Comparison of ENCODE assay signal across 1 cellular context in the genomic region with DNA sequence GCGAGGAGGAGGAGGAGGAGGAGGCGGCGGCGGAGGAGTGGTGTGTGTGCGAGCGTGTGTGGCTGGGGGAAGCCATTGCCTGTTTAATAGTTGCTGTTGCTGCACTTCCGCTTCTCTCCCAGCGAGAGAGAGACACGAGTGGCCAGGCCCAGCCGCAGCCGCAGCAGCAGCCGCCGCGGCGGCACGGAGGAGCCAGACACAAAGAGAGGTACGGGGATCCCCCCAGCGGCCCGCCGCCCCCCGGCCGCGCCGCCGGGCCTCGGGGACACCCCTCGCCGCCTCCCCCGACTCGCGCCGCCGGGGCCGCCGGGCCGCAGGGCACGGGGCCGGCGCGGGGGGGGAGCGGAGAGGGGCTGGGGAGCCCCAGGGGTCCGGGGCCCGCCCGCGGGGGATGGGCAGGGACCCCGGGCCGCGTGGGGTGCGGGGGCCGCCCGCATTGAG.
TF ChIP-seq lines count a peak whose summit lies in the region.

A gene (plus strand): TSS at position 75 of the 441 bp plus-strand sequence. CDS start 1,315 bp downstream, outside the sequence.

TF ChIP-seq in K562, 482 proteins besides CTCF, POLR2A, EP300 and RAD21 (continued from another document):
- TF ChIP-seq, protein P1, sequence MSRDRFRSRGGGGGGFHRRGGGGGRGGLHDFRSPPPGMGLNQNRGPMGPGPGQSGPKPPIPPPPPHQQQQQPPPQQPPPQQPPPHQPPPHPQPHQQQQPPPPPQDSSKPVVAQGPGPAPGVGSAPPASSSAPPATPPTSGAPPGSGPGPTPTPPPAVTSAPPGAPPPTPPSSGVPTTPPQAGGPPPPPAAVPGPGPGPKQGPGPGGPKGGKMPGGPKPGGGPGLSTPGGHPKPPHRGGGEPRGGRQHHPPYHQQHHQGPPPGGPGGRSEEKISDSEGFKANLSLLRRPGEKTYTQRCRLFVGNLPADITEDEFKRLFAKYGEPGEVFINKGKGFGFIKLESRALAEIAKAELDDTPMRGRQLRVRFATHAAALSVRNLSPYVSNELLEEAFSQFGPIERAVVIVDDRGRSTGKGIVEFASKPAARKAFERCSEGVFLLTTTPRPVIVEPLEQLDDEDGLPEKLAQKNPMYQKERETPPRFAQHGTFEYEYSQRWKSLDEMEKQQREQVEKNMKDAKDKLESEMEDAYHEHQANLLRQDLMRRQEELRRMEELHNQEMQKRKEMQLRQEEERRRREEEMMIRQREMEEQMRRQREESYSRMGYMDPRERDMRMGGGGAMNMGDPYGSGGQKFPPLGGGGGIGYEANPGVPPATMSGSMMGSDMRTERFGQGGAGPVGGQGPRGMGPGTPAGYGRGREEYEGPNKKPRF (IDR thresholded peaks at IDR 0.05; ENCODE audit: low read depth, low read length): no peak
- no peak for TF ChIP-seq TSC22D4 (tag; IDR thresholded peaks at IDR 0.05)
- TF ChIP-seq ZNF239 (CRISPR knock-in tag; IDR thresholded peaks at IDR 0.05): no peak
- TF ChIP-seq, protein P2, sequence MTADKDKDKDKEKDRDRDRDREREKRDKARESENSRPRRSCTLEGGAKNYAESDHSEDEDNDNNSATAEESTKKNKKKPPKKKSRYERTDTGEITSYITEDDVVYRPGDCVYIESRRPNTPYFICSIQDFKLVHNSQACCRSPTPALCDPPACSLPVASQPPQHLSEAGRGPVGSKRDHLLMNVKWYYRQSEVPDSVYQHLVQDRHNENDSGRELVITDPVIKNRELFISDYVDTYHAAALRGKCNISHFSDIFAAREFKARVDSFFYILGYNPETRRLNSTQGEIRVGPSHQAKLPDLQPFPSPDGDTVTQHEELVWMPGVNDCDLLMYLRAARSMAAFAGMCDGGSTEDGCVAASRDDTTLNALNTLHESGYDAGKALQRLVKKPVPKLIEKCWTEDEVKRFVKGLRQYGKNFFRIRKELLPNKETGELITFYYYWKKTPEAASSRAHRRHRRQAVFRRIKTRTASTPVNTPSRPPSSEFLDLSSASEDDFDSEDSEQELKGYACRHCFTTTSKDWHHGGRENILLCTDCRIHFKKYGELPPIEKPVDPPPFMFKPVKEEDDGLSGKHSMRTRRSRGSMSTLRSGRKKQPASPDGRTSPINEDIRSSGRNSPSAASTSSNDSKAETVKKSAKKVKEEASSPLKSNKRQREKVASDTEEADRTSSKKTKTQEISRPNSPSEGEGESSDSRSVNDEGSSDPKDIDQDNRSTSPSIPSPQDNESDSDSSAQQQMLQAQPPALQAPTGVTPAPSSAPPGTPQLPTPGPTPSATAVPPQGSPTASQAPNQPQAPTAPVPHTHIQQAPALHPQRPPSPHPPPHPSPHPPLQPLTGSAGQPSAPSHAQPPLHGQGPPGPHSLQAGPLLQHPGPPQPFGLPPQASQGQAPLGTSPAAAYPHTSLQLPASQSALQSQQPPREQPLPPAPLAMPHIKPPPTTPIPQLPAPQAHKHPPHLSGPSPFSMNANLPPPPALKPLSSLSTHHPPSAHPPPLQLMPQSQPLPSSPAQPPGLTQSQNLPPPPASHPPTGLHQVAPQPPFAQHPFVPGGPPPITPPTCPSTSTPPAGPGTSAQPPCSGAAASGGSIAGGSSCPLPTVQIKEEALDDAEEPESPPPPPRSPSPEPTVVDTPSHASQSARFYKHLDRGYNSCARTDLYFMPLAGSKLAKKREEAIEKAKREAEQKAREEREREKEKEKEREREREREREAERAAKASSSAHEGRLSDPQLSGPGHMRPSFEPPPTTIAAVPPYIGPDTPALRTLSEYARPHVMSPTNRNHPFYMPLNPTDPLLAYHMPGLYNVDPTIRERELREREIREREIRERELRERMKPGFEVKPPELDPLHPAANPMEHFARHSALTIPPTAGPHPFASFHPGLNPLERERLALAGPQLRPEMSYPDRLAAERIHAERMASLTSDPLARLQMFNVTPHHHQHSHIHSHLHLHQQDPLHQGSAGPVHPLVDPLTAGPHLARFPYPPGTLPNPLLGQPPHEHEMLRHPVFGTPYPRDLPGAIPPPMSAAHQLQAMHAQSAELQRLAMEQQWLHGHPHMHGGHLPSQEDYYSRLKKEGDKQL (CRISPR knock-in tag; IDR thresholded peaks at IDR 0.05; ENCODE audit: borderline replicate concordance): no peak
- TF ChIP-seq POLR2B (IDR thresholded peaks at IDR 0.05; ENCODE audit: low read depth, partially characterized antibody): peak; percentile 46
- TF ChIP-seq, protein P3, sequence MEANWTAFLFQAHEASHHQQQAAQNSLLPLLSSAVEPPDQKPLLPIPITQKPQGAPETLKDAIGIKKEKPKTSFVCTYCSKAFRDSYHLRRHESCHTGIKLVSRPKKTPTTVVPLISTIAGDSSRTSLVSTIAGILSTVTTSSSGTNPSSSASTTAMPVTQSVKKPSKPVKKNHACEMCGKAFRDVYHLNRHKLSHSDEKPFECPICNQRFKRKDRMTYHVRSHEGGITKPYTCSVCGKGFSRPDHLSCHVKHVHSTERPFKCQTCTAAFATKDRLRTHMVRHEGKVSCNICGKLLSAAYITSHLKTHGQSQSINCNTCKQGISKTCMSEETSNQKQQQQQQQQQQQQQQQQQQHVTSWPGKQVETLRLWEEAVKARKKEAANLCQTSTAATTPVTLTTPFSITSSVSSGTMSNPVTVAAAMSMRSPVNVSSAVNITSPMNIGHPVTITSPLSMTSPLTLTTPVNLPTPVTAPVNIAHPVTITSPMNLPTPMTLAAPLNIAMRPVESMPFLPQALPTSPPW (CRISPR knock-in tag; IDR thresholded peaks at IDR 0.05): peak; percentile 89
- TF ChIP-seq GATAD2B (IDR thresholded peaks at IDR 0.05; ENCODE audit: borderline replicate concordance): peak; percentile 11; the same call in 1 of the 2 replicates
- TF ChIP-seq HMGN3 (IDR thresholded peaks at IDR 0.05; ENCODE audit: borderline replicate concordance, extremely low read depth, insufficient read length, low read depth, low read length): peak; percentile 52
- TF ChIP-seq KDM5B (IDR thresholded peaks at IDR 0.05; ENCODE audit: insufficient replicate concordance, low read depth, low read length): peak; percentile 79
- no peak for TF ChIP-seq RFX5 (IDR thresholded peaks at IDR 0.05; ENCODE audit: low read depth, low read length)
- TF ChIP-seq, protein P4, sequence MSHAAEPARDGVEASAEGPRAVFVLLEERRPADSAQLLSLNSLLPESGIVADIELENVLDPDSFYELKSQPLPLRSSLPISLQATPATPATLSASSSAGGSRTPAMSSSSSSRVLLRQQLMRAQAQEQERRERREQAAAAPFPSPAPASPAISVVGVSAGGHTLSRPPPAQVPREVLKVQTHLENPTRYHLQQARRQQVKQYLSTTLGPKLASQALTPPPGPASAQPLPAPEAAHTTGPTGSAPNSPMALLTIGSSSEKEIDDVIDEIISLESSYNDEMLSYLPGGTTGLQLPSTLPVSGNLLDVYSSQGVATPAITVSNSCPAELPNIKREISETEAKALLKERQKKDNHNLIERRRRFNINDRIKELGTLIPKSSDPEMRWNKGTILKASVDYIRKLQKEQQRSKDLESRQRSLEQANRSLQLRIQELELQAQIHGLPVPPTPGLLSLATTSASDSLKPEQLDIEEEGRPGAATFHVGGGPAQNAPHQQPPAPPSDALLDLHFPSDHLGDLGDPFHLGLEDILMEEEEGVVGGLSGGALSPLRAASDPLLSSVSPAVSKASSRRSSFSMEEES (CRISPR knock-in tag; IDR thresholded peaks at IDR 0.05): no peak
- peak; percentile 72 for TF ChIP-seq TBP (optimal IDR thresholded peaks at IDR 0.05; ENCODE audit: low read depth, low read length)
- TF ChIP-seq POLR2H (tag; IDR thresholded peaks at IDR 0.05; ENCODE audit: low read depth): peak; percentile 46; the same call in 1 of the 2 replicates
- TF ChIP-seq, protein P5, sequence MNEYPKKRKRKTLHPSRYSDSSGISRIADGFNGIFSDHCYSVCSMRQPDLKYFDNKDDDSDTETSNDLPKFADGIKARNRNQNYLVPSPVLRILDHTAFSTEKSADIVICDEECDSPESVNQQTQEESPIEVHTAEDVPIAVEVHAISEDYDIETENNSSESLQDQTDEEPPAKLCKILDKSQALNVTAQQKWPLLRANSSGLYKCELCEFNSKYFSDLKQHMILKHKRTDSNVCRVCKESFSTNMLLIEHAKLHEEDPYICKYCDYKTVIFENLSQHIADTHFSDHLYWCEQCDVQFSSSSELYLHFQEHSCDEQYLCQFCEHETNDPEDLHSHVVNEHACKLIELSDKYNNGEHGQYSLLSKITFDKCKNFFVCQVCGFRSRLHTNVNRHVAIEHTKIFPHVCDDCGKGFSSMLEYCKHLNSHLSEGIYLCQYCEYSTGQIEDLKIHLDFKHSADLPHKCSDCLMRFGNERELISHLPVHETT (CRISPR knock-in tag; conservative IDR thresholded peaks at IDR 0.05 in 1 of 2, IDR thresholded peaks at IDR 0.05 in 1 of 2): 0 out of 4 replicates have a peak, but pooled peaks of 1 of the 2 experiments have one; percentile 48
- TF ChIP-seq ZNF124 (CRISPR knock-in tag; IDR thresholded peaks at IDR 0.05): no peak
- TF ChIP-seq SPI1 (IDR thresholded peaks at IDR 0.05; ENCODE audit: borderline replicate concordance, low read depth, low read length): peak; percentile 96
- TF ChIP-seq GABPA (tag; conservative IDR thresholded peaks at IDR 0.05; ENCODE audit: low read depth): peak; percentile 75
- TF ChIP-seq ZNF146 (CRISPR knock-in tag; IDR thresholded peaks at IDR 0.05; ENCODE audit: unreplicated experiment): no peak
- peak; percentile 49 for TF ChIP-seq HNRNPK (IDR thresholded peaks at IDR 0.05; ENCODE audit: low read depth, low read length, poor library complexity, severe bottlenecking)
- TF ChIP-seq NFRKB (IDR thresholded peaks at IDR 0.05; ENCODE audit: low read depth): no peak; the same call in 1 of the 2 replicates
- TF ChIP-seq YBX1 (IDR thresholded peaks at IDR 0.05): no peak
- TF ChIP-seq TAF1 (IDR thresholded peaks at IDR 0.05; ENCODE audit: control insufficient read depth, extremely low read depth, insufficient read depth, low read length, severe bottlenecking): peak; percentile 76
- peak; percentile 43; the same call in 1 of the 2 replicates for TF ChIP-seq PML (IDR thresholded peaks at IDR 0.05; ENCODE audit: low read length)
- TF ChIP-seq PCBP1 (IDR thresholded peaks at IDR 0.05; ENCODE audit: low read depth, low read length, poor library complexity, severe bottlenecking): peak; percentile 69
- TF ChIP-seq ETV1 (tag; conservative IDR thresholded peaks at IDR 0.05; ENCODE audit: low read depth): peak; percentile 48
- no peak for TF ChIP-seq BRF1 (IDR thresholded peaks at IDR 0.05; ENCODE audit: borderline replicate concordance, extremely low read depth, insufficient read length)
- TF ChIP-seq PRPF4 (IDR thresholded peaks at IDR 0.05; ENCODE audit: insufficient read depth, low read depth, low read length, poor library complexity, severe bottlenecking): no peak
- TF ChIP-seq, protein P6, sequence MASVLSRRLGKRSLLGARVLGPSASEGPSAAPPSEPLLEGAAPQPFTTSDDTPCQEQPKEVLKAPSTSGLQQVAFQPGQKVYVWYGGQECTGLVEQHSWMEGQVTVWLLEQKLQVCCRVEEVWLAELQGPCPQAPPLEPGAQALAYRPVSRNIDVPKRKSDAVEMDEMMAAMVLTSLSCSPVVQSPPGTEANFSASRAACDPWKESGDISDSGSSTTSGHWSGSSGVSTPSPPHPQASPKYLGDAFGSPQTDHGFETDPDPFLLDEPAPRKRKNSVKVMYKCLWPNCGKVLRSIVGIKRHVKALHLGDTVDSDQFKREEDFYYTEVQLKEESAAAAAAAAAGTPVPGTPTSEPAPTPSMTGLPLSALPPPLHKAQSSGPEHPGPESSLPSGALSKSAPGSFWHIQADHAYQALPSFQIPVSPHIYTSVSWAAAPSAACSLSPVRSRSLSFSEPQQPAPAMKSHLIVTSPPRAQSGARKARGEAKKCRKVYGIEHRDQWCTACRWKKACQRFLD (CRISPR knock-in tag; IDR thresholded peaks at IDR 0.05): peak; percentile 63; the same call in 1 of the 2 replicates
- peak; percentile 52; the same call in 1 of the 2 replicates for TF ChIP-seq SUPT5H (IDR thresholded peaks at IDR 0.05)
- TF ChIP-seq SMAD4 (CRISPR knock-in tag; conservative IDR thresholded peaks at IDR 0.05): 0 out of 2 replicates have a peak, but pooled peaks have one; percentile 2
- no peak for TF ChIP-seq SIN3B (IDR thresholded peaks at IDR 0.05; ENCODE audit: low read depth)
- TF ChIP-seq MTF1 (CRISPR knock-in tag; IDR thresholded peaks at IDR 0.05; ENCODE audit: borderline replicate concordance): no peak
- TF ChIP-seq CREM (IDR thresholded peaks at IDR 0.05; ENCODE audit: low read depth): peak; percentile 35; the same call in 1 of the 2 replicates
- no peak for TF ChIP-seq SRF (CRISPR knock-in tag; IDR thresholded peaks at IDR 0.05)
- TF ChIP-seq, protein P7, sequence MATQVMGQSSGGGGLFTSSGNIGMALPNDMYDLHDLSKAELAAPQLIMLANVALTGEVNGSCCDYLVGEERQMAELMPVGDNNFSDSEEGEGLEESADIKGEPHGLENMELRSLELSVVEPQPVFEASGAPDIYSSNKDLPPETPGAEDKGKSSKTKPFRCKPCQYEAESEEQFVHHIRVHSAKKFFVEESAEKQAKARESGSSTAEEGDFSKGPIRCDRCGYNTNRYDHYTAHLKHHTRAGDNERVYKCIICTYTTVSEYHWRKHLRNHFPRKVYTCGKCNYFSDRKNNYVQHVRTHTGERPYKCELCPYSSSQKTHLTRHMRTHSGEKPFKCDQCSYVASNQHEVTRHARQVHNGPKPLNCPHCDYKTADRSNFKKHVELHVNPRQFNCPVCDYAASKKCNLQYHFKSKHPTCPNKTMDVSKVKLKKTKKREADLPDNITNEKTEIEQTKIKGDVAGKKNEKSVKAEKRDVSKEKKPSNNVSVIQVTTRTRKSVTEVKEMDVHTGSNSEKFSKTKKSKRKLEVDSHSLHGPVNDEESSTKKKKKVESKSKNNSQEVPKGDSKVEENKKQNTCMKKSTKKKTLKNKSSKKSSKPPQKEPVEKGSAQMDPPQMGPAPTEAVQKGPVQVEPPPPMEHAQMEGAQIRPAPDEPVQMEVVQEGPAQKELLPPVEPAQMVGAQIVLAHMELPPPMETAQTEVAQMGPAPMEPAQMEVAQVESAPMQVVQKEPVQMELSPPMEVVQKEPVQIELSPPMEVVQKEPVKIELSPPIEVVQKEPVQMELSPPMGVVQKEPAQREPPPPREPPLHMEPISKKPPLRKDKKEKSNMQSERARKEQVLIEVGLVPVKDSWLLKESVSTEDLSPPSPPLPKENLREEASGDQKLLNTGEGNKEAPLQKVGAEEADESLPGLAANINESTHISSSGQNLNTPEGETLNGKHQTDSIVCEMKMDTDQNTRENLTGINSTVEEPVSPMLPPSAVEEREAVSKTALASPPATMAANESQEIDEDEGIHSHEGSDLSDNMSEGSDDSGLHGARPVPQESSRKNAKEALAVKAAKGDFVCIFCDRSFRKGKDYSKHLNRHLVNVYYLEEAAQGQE (CRISPR knock-in tag; IDR thresholded peaks at IDR 0.05; ENCODE audit: low read depth): no peak
